16 cellular contexts compared by ENCODE assay signal in genomic region chr1:208218237-208219097, GRCh38. TPM values are rescaled to one million over a fixed set of nuclear protein-coding genes. Genes with fewer than 3 reads are reported as not detected.
DNase-seq lines count a peak whose midpoint lies in the region; ATAC-seq and TF ChIP-seq lines count a peak whose summit lies in the region.
"Had no signal": no experiment of that assay in that cellular context is flagged by ENCODE, and none has a peak within 500 bp of the region (broad histone marks: within the 10 kb centered on the region; RNA-seq: fewer than 3 reads in every experiment).

No MANE protein-coding gene starts in this region.

- BruUV-seq in MCF 10A (replicated peaks; lab: Mats Ljungman, UMichigan) = no TSS peak

- no peak for DNase-seq in MCF 10A (ENCODE audit: unreplicated experiment)
- no peak for DNase-seq in right atrium auricular region (ENCODE audit: low spot score)
- DNase-seq in upper lobe of right lung = no peak
- no peak for DNase-seq in stimulated activated CD4-positive, alpha-beta T cell treated with anti-CD3 and anti-CD28 coated beads, Interleukin-2, amount 100 ng/mL, for 24 hours
- no peak for DNase-seq in HAP-1 (ENCODE audit: low spot score in 2 of 2)
- DNase-seq in putamen (ENCODE audit: low spot score) = no peak
- DNase-seq: activated CD8-positive, alpha-beta memory T cell treated with anti-CD3 and anti-CD28 coated beads for 24 hours; activated effector memory CD4-positive, alpha-beta T cell treated with anti-CD3 and anti-CD28 coated beads, Interleukin-2, amount 50 U/mL, for 16 hours; C1 segment of cervical spinal cord; effector CD8-positive, alpha-beta T cell; foreskin melanocyte; GOT3; NCI-H226; retina had no signal

- H3K9me3 Mint-ChIP-seq in MCF 10A (ENCODE audit: unreplicated experiment) = peaks cover 11% of the 10 kb centered on the region
- H3K9me3 Mint-ChIP-seq: stimulated activated effector memory CD8-positive, alpha-beta T cell treated with anti-CD3 and anti-CD28 coated beads, Interleukin-12 subunit alpha, Interleukin-12 subunit beta, amount 100 ng/mL, for 72 hours had no signal

- no peaks in the 10 kb centered on the region for H3K27me3 ChIP-seq in right atrium auricular region
- no peaks in the 10 kb centered on the region for H3K27me3 ChIP-seq in parathyroid adenoma (ENCODE audit: control insufficient read depth, insufficient read depth, low read length)
- H3K27me3 ChIP-seq in upper lobe of right lung = no peaks in the 10 kb centered on the region
- H3K27me3 ChIP-seq in HAP-1 (ENCODE audit: low read depth) = no peaks in the 10 kb centered on the region

- H3K36me3 ChIP-seq in right atrium auricular region = peaks cover 22% of the 10 kb centered on the region
- H3K36me3 ChIP-seq in parathyroid adenoma (ENCODE audit: control insufficient read depth, insufficient read depth, low read length) = no peaks in the 10 kb centered on the region
- peaks cover 35% of the 10 kb centered on the region for H3K36me3 ChIP-seq in upper lobe of right lung
- H3K36me3 ChIP-seq in HAP-1 (replicated peaks) = no peaks in the 10 kb centered on the region

- peak overlapping the region; percentile 97 for H3K27ac Mint-ChIP-seq in MCF 10A (ENCODE audit: low read depth, unreplicated experiment)
- H3K27ac Mint-ChIP-seq: stimulated activated effector memory CD8-positive, alpha-beta T cell treated with anti-CD3 and anti-CD28 coated beads, Interleukin-12 subunit alpha, Interleukin-12 subunit beta, amount 100 ng/mL, for 72 hours had no signal

- no peak overlapping the region for H3K9ac ChIP-seq in parathyroid adenoma

- no peaks in the 10 kb centered on the region for H3K79me2 ChIP-seq in parathyroid adenoma

- no peaks in the 10 kb centered on the region for H3K36me3 Mint-ChIP-seq in MCF 10A (ENCODE audit: insufficient read depth, unreplicated experiment)
- H3K36me3 Mint-ChIP-seq: stimulated activated effector memory CD8-positive, alpha-beta T cell treated with anti-CD3 and anti-CD28 coated beads, Interleukin-12 subunit alpha, Interleukin-12 subunit beta, amount 100 ng/mL, for 72 hours had no signal

- no peaks in the 10 kb centered on the region for H3K9me3 ChIP-seq in right atrium auricular region
- no peaks in the 10 kb centered on the region for H3K9me3 ChIP-seq in parathyroid adenoma (ENCODE audit: control insufficient read depth, low read length)
- no peaks in the 10 kb centered on the region for H3K9me3 ChIP-seq in upper lobe of right lung
- no peaks in the 10 kb centered on the region for H3K9me3 ChIP-seq in HAP-1

- no peak for ATAC-seq in upper lobe of right lung
- ATAC-seq: stimulated activated effector memory CD8-positive, alpha-beta T cell treated with anti-CD3 and anti-CD28 coated beads, Interleukin-12 subunit alpha, Interleukin-12 subunit beta, amount 100 ng/mL, for 72 hours had no signal

- H2AFZ ChIP-seq in parathyroid adenoma = no peak overlapping the region

- H3K4me3 ChIP-seq in right atrium auricular region (no peak overlapping the region), parathyroid adenoma (ENCODE audit: low read depth, low read length) (no peak overlapping the region), upper lobe of right lung (no peak overlapping the region), HAP-1 (no peak overlapping the region)

- in situ Hi-C loops in HAP-1 (cut with MboI; ENCODE audit: low sequenced_read_pairs) = no loop called here

- POLR2A ChIA-PET in MCF 10A (lab: Yijun Ruan, JAX) = interaction anchor here (0.7 to 13.2 kb wide), 12 partner anchors 14 to 1248 kb away, joined by 3 to 219 read pairs (median 8); partner anchors contain the start of genes FCAMR and PLXNA2

- H3K4me3 Mint-ChIP-seq in MCF 10A (ENCODE audit: unreplicated experiment) = no peak overlapping the region
- H3K4me3 Mint-ChIP-seq: stimulated activated effector memory CD8-positive, alpha-beta T cell treated with anti-CD3 and anti-CD28 coated beads, Interleukin-12 subunit alpha, Interleukin-12 subunit beta, amount 100 ng/mL, for 72 hours had no signal

- peaks cover 72% of the 10 kb centered on the region for H3K4me1 Mint-ChIP-seq in MCF 10A (ENCODE audit: insufficient read depth, unreplicated experiment)
- H3K4me1 Mint-ChIP-seq: stimulated activated effector memory CD8-positive, alpha-beta T cell treated with anti-CD3 and anti-CD28 coated beads, Interleukin-12 subunit alpha, Interleukin-12 subunit beta, amount 100 ng/mL, for 72 hours had no signal

- H3K27ac ChIP-seq in right atrium auricular region (peak overlapping the region; percentile 70 to 75), parathyroid adenoma (peak overlapping the region; percentile 6), upper lobe of right lung (peak overlapping the region; percentile 71)

- intact Hi-C loops in MCF 10A (cut with micrococcal nuclease) = loop anchor here (1.0 kb wide), 2 partner anchors 34 to 86 kb away; no protein-coding TSS in a partner anchor
- intact Hi-C loops in upper lobe of right lung (cut with DNase I) = no loop called here

- no peaks in the 10 kb centered on the region for H3K27me3 Mint-ChIP-seq in MCF 10A (ENCODE audit: insufficient read depth, unreplicated experiment)

- H3K4me1 ChIP-seq in right atrium auricular region (peaks cover 0 to 73% of the 10 kb centered on the region in 2 donors), parathyroid adenoma (no peaks in the 10 kb centered on the region), upper lobe of right lung (peaks cover 79% of the 10 kb centered on the region), HAP-1 (no peaks in the 10 kb centered on the region)

- no peak overlapping the region for H3K4me2 ChIP-seq in parathyroid adenoma (ENCODE audit: low read length)

- TF ChIP-seq CTCF in MCF 10A (IDR thresholded peaks at IDR 0.05; ENCODE audit: unreplicated experiment) (no peak), right atrium auricular region (IDR thresholded peaks at IDR 0.05) (no peak), parathyroid adenoma (IDR thresholded peaks at IDR 0.05) (no peak), upper lobe of right lung (IDR thresholded peaks at IDR 0.05) (no peak)

- CTCF ChIA-PET in MCF 10A (lab: Yijun Ruan, JAX) = interaction anchor here (0.7 to 19.3 kb wide), 12 partner anchors 9 to 1210 kb away, joined by 3 to 545 read pairs (median 6); partner anchors contain the start of gene PLXNA2

RNA-seq across cellular contexts. Expression of gene PLXNA2, which starts 25.7 kb away (rescaled TPM):
- 59.2 and 69.7 TPM in 2 replicates for total RNA-seq in MCF 10A (2022)
- 10 to 100 TPM; 10.8 to 23.8 TPM for total RNA-seq in right atrium auricular region
- total RNA-seq in upper lobe of right lung = 98.5 TPM

Comparison
In these comparisons a context has a peak if more than half of its experiments do, and no peak if none do; other contexts are left out.
1. H3K27ac ChIP-seq: peak in every context shown above with its lines; median percentile 72 in right atrium auricular region; 71 in upper lobe of right lung; 6 in parathyroid adenoma.